8 cellular contexts compared by ENCODE assay signal in the genomic region with DNA sequence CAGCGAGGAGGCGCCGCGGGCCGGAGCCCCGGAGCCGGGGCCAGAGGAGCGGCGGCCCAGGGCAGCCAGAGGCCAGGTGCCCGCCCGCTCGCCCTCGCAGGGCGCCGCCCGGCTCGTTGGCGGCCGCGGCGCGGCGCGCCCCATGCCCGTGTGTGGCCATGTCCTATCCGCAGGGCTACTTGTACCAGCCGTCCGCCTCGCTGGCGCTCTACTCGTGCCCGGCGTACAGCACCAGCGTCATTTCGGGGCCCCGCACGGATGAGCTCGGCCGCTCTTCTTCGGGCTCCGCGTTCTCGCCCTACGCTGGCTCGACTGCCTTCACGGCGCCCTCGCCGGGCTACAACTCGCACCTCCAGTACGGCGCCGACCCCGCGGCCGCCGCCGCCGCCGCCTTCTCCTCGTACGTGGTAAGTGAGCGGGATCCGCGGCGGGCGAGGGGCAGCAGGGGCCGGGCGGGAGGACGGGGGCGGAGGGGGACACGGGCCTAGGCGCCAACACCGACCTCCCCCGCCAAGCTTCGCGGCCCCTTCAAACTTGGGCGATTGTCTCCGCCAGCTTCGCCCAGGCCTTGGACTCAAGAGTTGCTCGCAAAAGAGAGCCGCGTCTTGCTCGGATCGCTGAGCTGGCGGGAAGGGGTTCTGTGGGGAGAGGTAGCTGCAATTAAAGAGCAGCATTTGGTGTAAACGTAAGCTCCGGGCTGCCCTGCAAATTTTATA. TPM values are rescaled to one million over a fixed set of nuclear protein-coding genes. Genes with fewer than 3 reads are reported as not detected.
A peak's percentile ranks its signal among the peaks of the same experiment; 100 is the strongest.
DNase-seq lines count a peak whose midpoint lies in the region; ATAC-seq lines count a peak whose summit lies in the region.

No MANE protein-coding gene starts in this region.

- H3K4me3 ChIP-seq in iPS-18c (ENCODE audit: insufficient read depth, low read depth, low read length), result peak overlapping the region; percentile 67

- no peaks in the 10 kb centered on the region for H3K9me3 Mint-ChIP-seq in activated naive CD8-positive, alpha-beta T cell treated with anti-CD3 and anti-CD28 coated beads, Interleukin-2, amount 50 U/mL, for 24 hours
- no peaks in the 10 kb centered on the region for H3K9me3 Mint-ChIP-seq in stimulated activated naive CD8-positive, alpha-beta T cell treated with anti-CD3 and anti-CD28 coated beads, Interleukin-15, amount 100 ng/mL, for 72 hours

- H3K36me3 Mint-ChIP-seq in activated naive CD8-positive, alpha-beta T cell treated with anti-CD3 and anti-CD28 coated beads, Interleukin-2, amount 50 U/mL, for 24 hours (ENCODE audit: low read depth), result peaks cover 4% of the 10 kb centered on the region

- peak; percentile 12 to 73 (median 73) for DNase-seq in NCI-H1417 (lab: John Stamatoyannopoulos, UW)
- DNase-seq in NCI-H1417 treated with DMSO at 0.1 percent for 48 hours (lab: John Stamatoyannopoulos, UW), result no peak
- DNase-seq in M059J (ENCODE audit: low read depth), result peak; percentile 60
- DNase-seq in activated naive CD8-positive, alpha-beta T cell treated with anti-CD3 and anti-CD28 coated beads, Interleukin-2, amount 50 U/mL, for 24 hours, result no peak
- DNase-seq in stimulated activated naive CD8-positive, alpha-beta T cell treated with anti-CD3 and anti-CD28 coated beads, Interleukin-15, amount 100 ng/mL, for 72 hours, result peak in 1 of 2 donors; percentile 44
- DNase-seq in hepatic stellate cell (ENCODE audit: low spot score), result no peak
- DNase-seq in KG1 (lab: John Stamatoyannopoulos, UW), result no peak

- peaks cover 36% of the 10 kb centered on the region for H3K4me1 Mint-ChIP-seq in activated naive CD8-positive, alpha-beta T cell treated with anti-CD3 and anti-CD28 coated beads, Interleukin-2, amount 50 U/mL, for 24 hours
- peaks cover 59% of the 10 kb centered on the region for H3K4me1 Mint-ChIP-seq in stimulated activated naive CD8-positive, alpha-beta T cell treated with anti-CD3 and anti-CD28 coated beads, Interleukin-15, amount 100 ng/mL, for 72 hours

- no peak for ATAC-seq in activated naive CD8-positive, alpha-beta T cell treated with anti-CD3 and anti-CD28 coated beads, Interleukin-2, amount 50 U/mL, for 24 hours
- no peak for ATAC-seq in stimulated activated naive CD8-positive, alpha-beta T cell treated with anti-CD3 and anti-CD28 coated beads, Interleukin-15, amount 100 ng/mL, for 72 hours

- no peaks in the 10 kb centered on the region for H3K9me3 ChIP-seq in iPS-18c (ENCODE audit: control insufficient read depth, insufficient read depth, low read length)

- H3K4me3 Mint-ChIP-seq in activated naive CD8-positive, alpha-beta T cell treated with anti-CD3 and anti-CD28 coated beads, Interleukin-2, amount 50 U/mL, for 24 hours, result peak overlapping the region; percentile 24
- peak overlapping the region; percentile 71 to 78 for H3K4me3 Mint-ChIP-seq in stimulated activated naive CD8-positive, alpha-beta T cell treated with anti-CD3 and anti-CD28 coated beads, Interleukin-15, amount 100 ng/mL, for 72 hours

- H3K27me3 Mint-ChIP-seq in activated naive CD8-positive, alpha-beta T cell treated with anti-CD3 and anti-CD28 coated beads, Interleukin-2, amount 50 U/mL, for 24 hours, result peaks cover 78% of the 10 kb centered on the region
- peaks cover 90% of the 10 kb centered on the region for H3K27me3 Mint-ChIP-seq in stimulated activated naive CD8-positive, alpha-beta T cell treated with anti-CD3 and anti-CD28 coated beads, Interleukin-15, amount 100 ng/mL, for 72 hours

- H3K27ac Mint-ChIP-seq in activated naive CD8-positive, alpha-beta T cell treated with anti-CD3 and anti-CD28 coated beads, Interleukin-2, amount 50 U/mL, for 24 hours, result no peak overlapping the region
- H3K27ac Mint-ChIP-seq in stimulated activated naive CD8-positive, alpha-beta T cell treated with anti-CD3 and anti-CD28 coated beads, Interleukin-15, amount 100 ng/mL, for 72 hours, result no peak overlapping the region

RNA-seq across cellular contexts. Expression of a gene that starts 0.5 kb away (rescaled TPM):
- 1.2 and 3.9 TPM in 2 replicates for total RNA-seq in M059J (2014; rRNA removed; shearing (Covaris generic))

Comparison
In these comparisons a context has a peak if more than half of its experiments do, and no peak if none do; other contexts are left out.
1. DNase-seq: peak in NCI-H1417 (3 of 3) and M059J (single experiment); none in NCI-H1417 treated with DMSO at 0.1 percent for 48 hours (single experiment), activated naive CD8-positive, alpha-beta T cell treated with anti-CD3 and anti-CD28 coated beads, Interleukin-2, amount 50 U/mL, for 24 hours (single experiment), hepatic stellate cell (single experiment) and KG1 (single experiment).